Comparison of ENCODE assay signal across 8 cellular contexts in the genomic region with DNA sequence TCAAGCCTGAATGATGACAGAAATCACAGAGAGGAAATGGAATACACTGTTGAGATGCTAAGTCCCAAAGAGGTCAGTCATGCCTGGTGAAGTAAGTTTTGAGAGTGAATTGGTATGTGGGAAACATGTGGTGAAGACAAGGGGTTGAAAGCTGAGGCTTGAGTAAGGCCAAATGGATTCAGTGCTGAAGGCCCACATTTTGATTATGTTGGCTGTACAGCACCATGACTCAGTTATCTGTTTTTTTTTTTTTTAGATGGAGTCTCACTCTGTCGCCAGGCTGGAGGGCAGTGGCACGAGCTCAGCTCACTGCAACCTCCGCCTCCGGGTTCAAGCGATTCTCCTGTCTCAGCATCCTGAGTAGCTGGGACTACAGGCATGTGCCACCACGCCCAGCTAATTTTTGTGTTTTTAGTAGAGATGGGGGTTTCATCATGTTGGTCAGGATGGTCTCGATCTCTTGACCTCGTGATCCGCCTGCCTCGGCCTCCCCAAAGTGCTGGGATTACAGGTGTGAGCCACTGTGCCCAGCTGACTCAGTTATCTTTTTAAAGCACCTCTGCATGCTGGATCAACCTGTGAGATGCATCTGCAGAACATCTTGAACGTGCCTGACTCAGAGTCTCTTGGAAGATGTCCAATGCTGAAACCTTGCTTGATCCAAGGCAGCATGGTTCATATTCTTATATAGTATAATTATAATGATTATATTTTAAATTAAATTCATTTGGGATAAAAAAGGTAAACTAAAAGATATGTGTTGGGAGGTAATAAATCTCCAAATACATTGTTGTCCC.
DNase-seq lines count a peak whose midpoint lies in the region; ATAC-seq, FAIRE-seq and TF ChIP-seq lines count a peak whose summit lies in the region.
"Not testable (repeated sequence)": the region's sequence is repeated elsewhere in the genome, so short reads cannot be mapped to it uniquely, and the experiment has no call there.

No MANE protein-coding gene starts in this region.

- not testable (repeated sequence) for H3K4me3 Mint-ChIP-seq in GM23338; astrocyte (ENCODE audit: unreplicated experiment)

- 97% methylated on average over 10 of the region's 11 CpGs for WGBS in mesenchymal stem cell

- H3K18ac ChIP-seq in mesenchymal stem cell (ENCODE audit: low read depth in 1 of 2, low read length in 2 of 2) = peak overlapping the region; percentile 0 to 37

- H4K8ac ChIP-seq in mesenchymal stem cell (ENCODE audit: low read length) = not testable (repeated sequence)

- not testable (repeated sequence) for H3K14ac ChIP-seq in mesenchymal stem cell (ENCODE audit: low read length in 2 of 2)

- H3K9me3 Mint-ChIP-seq in GM23338; astrocyte (ENCODE audit: unreplicated experiment): not testable (repeated sequence)

- not testable (repeated sequence) for H4K20me1 ChIP-seq in GM23338 (replicated peaks; ENCODE audit: insufficient read depth); astrocyte (ENCODE audit: insufficient read depth, low read length)

- not testable (repeated sequence) for TF ChIP-seq CTCF in GM23338 (conservative IDR thresholded peaks at IDR 0.05; ENCODE audit: low read depth in 2 of 2); astrocyte (IDR thresholded peaks at IDR 0.05; ENCODE audit: insufficient read depth, low read depth, low read length); epithelial cell of esophagus (IDR thresholded peaks at IDR 0.05; ENCODE audit: insufficient read depth, low read depth, low read length, missing control alignments)

- H3K36me3 Mint-ChIP-seq in GM23338 (ENCODE audit: low read depth); astrocyte (ENCODE audit: low read depth, unreplicated experiment): not testable (repeated sequence)

- not testable (repeated sequence) for H3K4me3 ChIP-seq in GM23338; astrocyte (ENCODE audit: insufficient read depth, low read depth, low read length); epithelial cell of esophagus (ENCODE audit: low read length); mesenchymal stem cell (ENCODE audit: insufficient read depth in 1 of 2, low read depth in 1 of 2, low read length in 2 of 2); skeletal muscle satellite cell (ENCODE audit: low read length)

- H3F3A ChIP-seq in GM23338 (replicated peaks; ENCODE audit: low read depth) = not testable (repeated sequence)

- not testable (repeated sequence) for H3K4me1 ChIP-seq in GM23338 (ENCODE audit: insufficient read depth); mesenchymal stem cell (ENCODE audit: control insufficient read depth, insufficient read depth, low read depth, low read length)
- peaks cover 53% of the 10 kb centered on the region for H3K4me1 ChIP-seq in astrocyte (ENCODE audit: insufficient read depth, low read length)
- peaks cover 62% of the 10 kb centered on the region for H3K4me1 ChIP-seq in skeletal muscle satellite cell (ENCODE audit: control insufficient read depth, insufficient read depth, low read length)

- H3K9ac ChIP-seq in astrocyte (ENCODE audit: low read length); mesenchymal stem cell (ENCODE audit: low read length); skeletal muscle satellite cell (ENCODE audit: low read depth, low read length): not testable (repeated sequence)

- not testable (repeated sequence) for H3K9me3 ChIP-seq in astrocyte (ENCODE audit: insufficient read depth, low read depth, low read length); mesenchymal stem cell (ENCODE audit: control insufficient read depth, low read length); skeletal muscle satellite cell (replicated peaks; ENCODE audit: low read length)

- H4K91ac ChIP-seq in mesenchymal stem cell (ENCODE audit: low read length) = not testable (repeated sequence)

- not testable (repeated sequence) for H3K4me2 ChIP-seq in GM23338; mesenchymal stem cell (ENCODE audit: low read length, poor library complexity, severe bottlenecking)
- H3K4me2 ChIP-seq in astrocyte (ENCODE audit: low read length) (peak overlapping the region; percentile 47), skeletal muscle satellite cell (ENCODE audit: low read length) (peak overlapping the region; percentile 62)

- peak; percentile 78 for FAIRE-seq in astrocyte (lab: Jason Lieb, UNC)

- H2BK5ac ChIP-seq in mesenchymal stem cell (ENCODE audit: low read depth, low read length, poor library complexity, severe bottlenecking) = not testable (repeated sequence)

- not testable (repeated sequence) for H3K79me1 ChIP-seq in mesenchymal stem cell (replicated peaks; ENCODE audit: low read length, poor library complexity, severe bottlenecking)

- H3K23ac ChIP-seq in mesenchymal stem cell (ENCODE audit: low read length in 2 of 2) = not testable (repeated sequence)

- peak overlapping the region; percentile 50; the same call in 1 of the 2 replicates for H3K27ac Mint-ChIP-seq in GM23338
- H3K27ac Mint-ChIP-seq in astrocyte (ENCODE audit: unreplicated experiment) = not testable (repeated sequence)

- not testable (repeated sequence) for H2AK5ac ChIP-seq in mesenchymal stem cell (ENCODE audit: low read length, severe bottlenecking)

- ATAC-seq in GM23338 = not testable (repeated sequence)

- not testable (repeated sequence) for H3K36me3 ChIP-seq in GM23338 (ENCODE audit: insufficient read depth); astrocyte (ENCODE audit: insufficient read depth, low read length); mesenchymal stem cell (ENCODE audit: control insufficient read depth in 1 of 2, insufficient read depth in 2 of 2, low read depth in 1 of 2, low read length in 2 of 2); skeletal muscle satellite cell (ENCODE audit: insufficient read depth, low read length)

- H2AFZ ChIP-seq in GM23338; astrocyte (ENCODE audit: low read depth, low read length); mesenchymal stem cell (ENCODE audit: low read depth, low read length): not testable (repeated sequence)

- not testable (repeated sequence) for H3K79me2 ChIP-seq in GM23338 (replicated peaks; ENCODE audit: insufficient read depth); astrocyte (ENCODE audit: insufficient read depth, low read length)

- peaks cover 10% of the 10 kb centered on the region; the same call in 2 of the 3 replicates for H3K4me1 Mint-ChIP-seq in GM23338
- H3K4me1 Mint-ChIP-seq in astrocyte (ENCODE audit: low read depth, unreplicated experiment) = peaks cover 37% of the 10 kb centered on the region

- H3K27me3 ChIP-seq in GM23338 (ENCODE audit: insufficient read depth); astrocyte (ENCODE audit: insufficient read depth, low read length); mesenchymal stem cell (ENCODE audit: control insufficient read depth in 1 of 2, insufficient read depth in 1 of 2, low read length in 2 of 2); skeletal muscle satellite cell (ENCODE audit: control insufficient read depth, insufficient read depth, low read length): not testable (repeated sequence)

- peak overlapping the region; percentile 51 to 96 for H2BK12ac ChIP-seq in mesenchymal stem cell (ENCODE audit: low read length in 2 of 2)

- not testable (repeated sequence) for H3K9me2 ChIP-seq in GM23338 (ENCODE audit: insufficient read depth)

- H2BK120ac ChIP-seq in mesenchymal stem cell (ENCODE audit: low read depth, low read length) = not testable (repeated sequence)

- H2BK15ac ChIP-seq in mesenchymal stem cell (ENCODE audit: low read depth, poor library complexity, severe bottlenecking) = peak overlapping the region; percentile 4

- peak; percentile 17 for DNase-seq in AG08396 (ENCODE audit: low spot score)
- DNase-seq in GM23338 (ENCODE audit: low spot score); mesenchymal stem cell: not testable (repeated sequence)
- peak; percentile 66 for DNase-seq in NCI-H226
- DNase-seq in astrocyte (ENCODE audit: low read depth) = peak; percentile 81
- peak; percentile 88 for DNase-seq in epithelial cell of esophagus (ENCODE audit: low read depth)
- DNase-seq in glomerular visceral epithelial cell (ENCODE audit: extremely low spot score) = peak; percentile 35

- not testable (repeated sequence) for H3K27me3 Mint-ChIP-seq in GM23338 (ENCODE audit: insufficient read depth, low read depth, poor library complexity); astrocyte (ENCODE audit: low read depth, unreplicated experiment)

- not testable (repeated sequence) for H3K27ac ChIP-seq in GM23338 (ENCODE audit: low read depth); mesenchymal stem cell (ENCODE audit: low read length, poor library complexity, severe bottlenecking)
- peak overlapping the region; percentile 47 for H3K27ac ChIP-seq in astrocyte (ENCODE audit: low read depth, low read length)

- peak overlapping the region in 1 of 2 experiments; percentile 78 for H3K4ac ChIP-seq in mesenchymal stem cell (ENCODE audit: low read depth in 1 of 2, low read length in 2 of 2)
